1 cellular context compared by ENCODE assay signal in genomic region chr7:55066938-55067337, GRCh38.
TF ChIP-seq lines count a peak whose summit lies in the region.

No MANE protein-coding gene starts in this region.

TF ChIP-seq in H1, 55 proteins besides CTCF, POLR2A, EP300 and RAD21:
- TF ChIP-seq PHF8 (conservative IDR thresholded peaks at IDR 0.05; ENCODE audit: low read depth, low read length), result no peak
- no peak for TF ChIP-seq KDM1A (IDR thresholded peaks at IDR 0.05; ENCODE audit: borderline replicate concordance, low read length)
- no peak for TF ChIP-seq SP4 (IDR thresholded peaks at IDR 0.05; ENCODE audit: low read length)
- no peak for TF ChIP-seq GTF2F1 (IDR thresholded peaks at IDR 0.05; ENCODE audit: borderline replicate concordance, low read depth, low read length)
TF ChIP-seq in H1: peak in this region for 0.
